Comparison of ENCODE assay signal across 29 cellular contexts in genomic region chr9:90088411-90088810, GRCh38.
"Had no signal": no experiment of that assay in that cellular context is flagged by ENCODE, and none has a peak within 500 bp of the region (broad histone marks: within the 10 kb centered on the region; RNA-seq: fewer than 3 reads in every experiment).

No MANE protein-coding gene starts in this region.

- DNase-seq: activated B cell treated with CpG ODN at 0.5 μM for 24 hours; activated CD4-positive, alpha-beta T cell treated with anti-CD3 and anti-CD28 coated beads for 48 hours; activated CD4-positive, alpha-beta T cell treated with anti-CD3 and anti-CD28 coated beads, Interleukin-2, amount 50 U/mL, for 1 hour; activated CD4-positive, alpha-beta T cell treated with anti-CD3 and anti-CD28 coated beads, Interleukin-2, amount 50 U/mL, for 48 hours; activated CD8-positive, alpha-beta memory T cell treated with anti-CD3 and anti-CD28 coated beads for 24 hours; activated CD8-positive, alpha-beta T cell treated with anti-CD3 and anti-CD28 coated beads for 36 hours; activated effector memory CD4-positive, alpha-beta T cell treated with Interleukin-2 at 50 U/mL for 16 hours; activated naive CD4-positive, alpha-beta T cell treated with anti-CD3 and anti-CD28 coated beads for 36 hours; activated naive CD8-positive, alpha-beta T cell treated with anti-CD3 and anti-CD28 coated beads for 36 hours; activated naive CD8-positive, alpha-beta T cell treated with anti-CD3 and anti-CD28 coated beads, Interleukin-2, amount 50 U/mL, for 24 hours; activated T-cell treated with anti-CD3 and anti-CD28 coated beads, Interleukin-2, amount 50 U/mL, for 4 hours; adrenal gland; amygdala; aorta; body of pancreas; caudate nucleus; cortex of kidney; dermis blood vessel endothelial cell; effector CD4-positive, alpha-beta T cell; effector memory CD8-positive, alpha-beta T cell; erythroblast; foreskin keratinocyte; gastrocnemius medialis; glutamatergic neuron; T-helper 1 cell; T-helper 17 cell; T1000; WERI-Rb-1 had no signal

- H3K4me3 ChIP-seq: adrenal gland, body of pancreas, esophagus muscularis mucosa, gastrocnemius medialis had no signal
